In the genomic region with DNA sequence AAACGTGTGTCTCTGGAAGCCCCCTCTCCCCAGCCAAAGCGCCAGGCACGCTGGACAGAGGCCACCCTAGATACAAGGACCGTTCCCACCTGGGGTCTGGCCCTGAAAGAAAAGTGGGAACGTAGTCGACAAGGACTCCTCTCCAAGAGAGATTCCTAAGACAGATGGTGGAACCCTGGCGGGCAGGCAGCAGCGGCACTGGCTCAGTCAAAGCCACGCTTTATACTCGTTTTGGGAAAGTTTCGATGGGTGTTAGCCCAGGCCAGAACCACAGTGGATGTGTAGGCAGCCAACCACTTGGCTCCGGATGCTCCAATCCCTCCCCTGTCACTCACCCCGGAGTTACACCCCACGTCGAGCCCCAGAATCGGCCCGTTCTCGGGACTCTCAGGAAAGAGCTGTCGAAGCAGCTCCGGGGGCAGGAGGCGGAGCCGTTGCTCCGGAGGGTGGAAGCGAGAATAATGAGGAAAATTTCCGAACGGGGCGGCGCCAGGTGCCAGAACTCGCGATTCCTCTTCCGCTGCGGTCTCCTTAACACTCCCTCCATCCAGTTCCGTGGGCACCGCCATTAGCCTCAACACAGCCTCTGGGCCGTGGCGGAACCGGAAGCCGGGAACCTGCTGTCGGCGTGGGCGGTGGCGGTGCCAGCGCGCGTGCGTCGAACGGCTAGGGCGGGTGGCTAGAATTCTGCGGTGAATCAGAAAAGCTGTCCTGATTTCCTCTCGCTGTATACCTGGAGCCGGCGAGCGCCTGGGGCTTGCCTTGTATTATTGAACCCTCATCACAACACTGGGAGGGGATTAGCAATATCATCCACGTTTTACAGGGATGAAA, we compare ENCODE assay signal across 1 cellular context.
TF ChIP-seq lines count a peak whose summit lies in the region.

A gene with protein sequence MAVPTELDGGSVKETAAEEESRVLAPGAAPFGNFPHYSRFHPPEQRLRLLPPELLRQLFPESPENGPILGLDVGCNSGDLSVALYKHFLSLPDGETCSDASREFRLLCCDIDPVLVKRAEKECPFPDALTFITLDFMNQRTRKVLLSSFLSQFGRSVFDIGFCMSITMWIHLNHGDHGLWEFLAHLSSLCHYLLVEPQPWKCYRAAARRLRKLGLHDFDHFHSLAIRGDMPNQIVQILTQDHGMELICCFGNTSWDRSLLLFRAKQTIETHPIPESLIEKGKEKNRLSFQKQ (minus strand): TSS at position 588 of the 834 bp plus-strand sequence. CDS start 19 bp downstream, at position 569.

TF ChIP-seq in IMR-90, 13 proteins besides CTCF, POLR2A, EP300 and RAD21:
- TF ChIP-seq MXI1 (IDR thresholded peaks at IDR 0.05; ENCODE audit: borderline replicate concordance, low read depth, low read length): peak; percentile 62; the same call in 1 of the 2 replicates
- no peak for TF ChIP-seq RCOR1 (IDR thresholded peaks at IDR 0.05; ENCODE audit: insufficient replicate concordance, low read length)
